Comparison of ENCODE assay signal across 8 cellular contexts in the genomic region with DNA sequence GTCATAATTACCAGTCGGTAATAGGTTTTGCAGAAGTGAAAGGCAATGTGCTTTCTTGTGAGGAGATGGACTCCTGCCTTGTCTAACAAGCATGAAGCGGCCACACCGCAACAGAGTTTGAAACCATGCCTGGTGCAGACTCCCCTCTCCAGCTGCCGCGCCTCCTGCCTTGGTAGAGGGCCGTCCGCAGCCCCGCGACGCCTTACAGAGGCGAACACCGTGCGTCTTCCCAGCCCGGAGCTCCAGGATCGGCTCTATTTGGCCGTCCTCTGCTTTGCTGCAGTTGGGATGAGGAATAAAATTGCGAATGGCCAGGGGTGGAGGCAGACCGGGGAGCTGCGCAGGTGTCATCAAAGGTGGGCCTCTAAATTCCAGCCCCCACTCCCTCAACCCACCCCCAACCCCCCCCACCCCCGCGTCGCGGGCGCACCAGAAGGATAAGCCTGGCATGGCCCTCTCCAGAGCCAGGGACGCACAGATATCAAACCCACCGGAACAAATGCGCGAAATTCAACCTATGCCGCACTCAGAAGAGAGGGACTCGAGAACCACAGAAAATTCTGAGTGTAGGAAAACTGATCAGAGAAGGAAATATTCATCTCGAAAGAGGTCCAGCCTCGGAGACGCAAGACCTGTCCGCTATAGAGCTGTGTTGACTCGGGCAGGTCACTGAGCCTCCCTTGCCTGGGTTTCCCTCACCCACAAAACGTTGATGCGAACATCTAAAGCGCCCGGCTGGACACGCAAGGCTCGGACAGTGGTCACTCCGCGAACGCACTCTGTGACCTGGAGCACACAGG. TPM values are rescaled to one million over a fixed set of nuclear protein-coding genes. Genes with fewer than 3 reads are reported as not detected.
A peak's percentile ranks its signal among the peaks of the same experiment; 100 is the strongest.
DNase-seq lines count a peak whose midpoint lies in the region; ATAC-seq and TF ChIP-seq lines count a peak whose summit lies in the region.

No MANE protein-coding gene starts in this region.

- TF ChIP-seq CTCF in GM10266 (IDR thresholded peaks at IDR 0.05; ENCODE audit: control insufficient read depth, insufficient read depth, low read depth, missing control alignments) (no peak), KMS-11 (conservative IDR thresholded peaks at IDR 0.05; ENCODE audit: low read depth, low read length) (no peak), cardiac fibroblast (IDR thresholded peaks at IDR 0.05; ENCODE audit: low read depth, low read length) (no peak)

- peak overlapping the region; percentile 84 for H2AFZ ChIP-seq in KMS-11 (ENCODE audit: low read depth)

- H3K4me1 ChIP-seq in KMS-11 (ENCODE audit: low read depth, poor library complexity, severe bottlenecking) (peaks cover 13% of the 10 kb centered on the region), muscle layer of colon (ENCODE audit: insufficient read depth, low read length) (peaks cover 20% of the 10 kb centered on the region)

- H3K27ac ChIP-seq in KMS-11 (no peak overlapping the region), muscle layer of colon (ENCODE audit: low read depth, low read length) (no peak overlapping the region)

- intact Hi-C loops in posterior vena cava (cut with DNase I), result loop anchor here in 1 of 2 donors (10.0 kb wide), 1 partner anchor 385 kb away; no protein-coding TSS in a partner anchor

- H3K9me3 ChIP-seq in muscle layer of colon (ENCODE audit: low read length), result no peaks in the 10 kb centered on the region

- H3K79me2 ChIP-seq in KMS-11 (ENCODE audit: insufficient read depth, low read depth), result no peaks in the 10 kb centered on the region

- H3K27me3 ChIP-seq in KMS-11 (ENCODE audit: insufficient read depth, low read depth), result peaks cover 8% of the 10 kb centered on the region; the same call in 1 of the 2 replicates
- H3K27me3 ChIP-seq in muscle layer of colon (ENCODE audit: control insufficient read depth in 1 of 2, insufficient read depth in 2 of 2, low read length in 2 of 2), result peaks cover 23 to 24% of the 10 kb centered on the region in 2 donors

- H3K36me3 ChIP-seq in KMS-11 (ENCODE audit: insufficient read depth), result no peaks in the 10 kb centered on the region
- H3K36me3 ChIP-seq in muscle layer of colon (ENCODE audit: insufficient read depth, low read length), result no peaks in the 10 kb centered on the region

- DNase-seq in GM10266 (ENCODE audit: extremely low spot score) (peak; percentile 52), cardiac fibroblast (ENCODE audit: low read depth in 2 of 2) (no peak), dedifferentiated amniotic fluid mesenchymal stem cell (ENCODE audit: extremely low spot score) (no peak), glomerular visceral epithelial cell (ENCODE audit: extremely low spot score) (no peak), posterior vena cava (ENCODE audit: low spot score) (no peak)

- ATAC-seq in GM21447 (IDR thresholded peaks at IDR 0.05; ENCODE audit: unreplicated experiment), result peak; percentile 46

- H4K20me1 ChIP-seq in KMS-11 (ENCODE audit: insufficient read depth), result no peaks in the 10 kb centered on the region

- peak overlapping the region; percentile 79 for H3K4me2 ChIP-seq in KMS-11

- H3K9ac ChIP-seq in KMS-11 (no peak overlapping the region), muscle layer of colon (ENCODE audit: low read length) (no peak overlapping the region)

- peak overlapping the region; percentile 49 for H3K4me3 ChIP-seq in KMS-11 (IDR thresholded peaks at IDR 0.05; ENCODE audit: insufficient read depth, low read depth, low read length)
- H3K4me3 ChIP-seq in cardiac fibroblast (replicated peaks in 1 of 2; ENCODE audit: low read depth in 2 of 2, low read length in 2 of 2), result peak overlapping the region; percentile 2 to 56
- peak overlapping the region; percentile 49 to 71 for H3K4me3 ChIP-seq in muscle layer of colon (ENCODE audit: low read depth in 1 of 2, low read length in 2 of 2)

RNA-seq across cellular contexts. Expression of gene TRABD2A, which starts 1.1 kb away (rescaled TPM):
- 1 to 10 TPM; 1.0 to 2.6 TPM for total RNA-seq in posterior vena cava

RNA-seq across cellular contexts. Expression of gene TMSB10, which starts 25.7 kb away (rescaled TPM):
- 1,000 to 10,000 TPM; 1,249 to 1,274 TPM for total RNA-seq in posterior vena cava
